26 cellular contexts compared by ENCODE assay signal in genomic region chr10:60797200-60797599, GRCh38. TPM values are rescaled to one million over a fixed set of nuclear protein-coding genes. Genes with fewer than 3 reads are reported as not detected.
DNase-seq lines count a peak whose midpoint lies in the region; FAIRE-seq and TF ChIP-seq lines count a peak whose summit lies in the region.
"Had no signal": no experiment of that assay in that cellular context is flagged by ENCODE, and none has a peak within 500 bp of the region (broad histone marks: within the 10 kb centered on the region; RNA-seq: fewer than 3 reads in every experiment).

No MANE protein-coding gene starts in this region.

- H3K4me3 ChIP-seq in fibroblast of villous mesenchyme (ENCODE audit: low read depth, low read length): no peak overlapping the region
- H3K4me3 ChIP-seq: BLaER1, Peyer's patch, SK-N-MC had no signal

- no peak for TF ChIP-seq CTCF in fibroblast of villous mesenchyme (IDR thresholded peaks at IDR 0.05; ENCODE audit: insufficient read depth, low read depth, low read length)

- no peak for TF ChIP-seq POLR2A in H54 (IDR thresholded peaks at IDR 0.05; ENCODE audit: low read depth, low read length)
- no peak for TF ChIP-seq POLR2A in GM12891 (IDR thresholded peaks at IDR 0.05; ENCODE audit: low read depth, low read length)

- FAIRE-seq in H54 (lab: Jason Lieb, UNC) (peak; percentile 64), GM12891 (lab: Jason Lieb, UNC) (no peak)
- FAIRE-seq: A204.1 had no signal

- DNase-seq in G401 (ENCODE audit: low spot score): peak; percentile 34
- DNase-seq in H54 (ENCODE audit: insufficient read length, low spot score): no peak
- peak; percentile 86 for DNase-seq in amniotic epithelial cell (ENCODE audit: low read depth)
- DNase-seq in fibroblast of villous mesenchyme (ENCODE audit: low read depth): peak; percentile 41
- no peak for DNase-seq in NK-92 (lab: John Stamatoyannopoulos, UW; ENCODE audit: unreplicated experiment)
- DNase-seq in MV-4-11 (lab: John Stamatoyannopoulos, UW): no peak
- DNase-seq in GM12891 (ENCODE audit: insufficient read length, low spot score): no peak
- DNase-seq: CD4-positive, CD25-positive, alpha-beta regulatory T cell; COR-L47; DMS53; EL; GF-D8; H7; KBM-7; MM.1S; NCI-H1048; NCI-H1417; NCI-H1694; NCI-H2029 treated with DMSO at 0.1 percent for 48 hours; NCI-H446 treated with DMSO at 0.1 percent for 48 hours; NCI-H526 treated with DMSO at 0.1 percent for 48 hours; Peyer's patch; SHP77 treated with DMSO at 0.1 percent for 48 hours had no signal

- in situ Hi-C loops in G401 (cut with HindIII; ENCODE audit: low sequenced_read_pairs): loop anchor here (25.0 kb wide), 1 partner anchor 360 kb away; no protein-coding TSS in a partner anchor

TF ChIP-seq in GM12891, 5 proteins besides CTCF, POLR2A, EP300 and RAD21:
- TF ChIP-seq POU2F2 (IDR thresholded peaks at IDR 0.05; ENCODE audit: low read depth, low read length): no peak
- no peak for TF ChIP-seq TAF1 (IDR thresholded peaks at IDR 0.05; ENCODE audit: low read depth, low read length)
- no peak for TF ChIP-seq PAX5 (IDR thresholded peaks at IDR 0.05; ENCODE audit: insufficient read depth, low read length, severe bottlenecking)
- TF ChIP-seq SPI1 (IDR thresholded peaks at IDR 0.05; ENCODE audit: low read depth, low read length): no peak
- TF ChIP-seq POLR2AphosphoS5 (IDR thresholded peaks at IDR 0.05; ENCODE audit: low read depth, low read length): no peak

RNA-seq across cellular contexts. Expression of gene CDK1, which starts 18.9 kb away (rescaled TPM):
- total RNA-seq in G401 (2014; rRNA removed; shearing (Covaris generic)): 337 and 365 TPM in 2 replicates
- 20.0 and 49.2 TPM in 2 replicates for total RNA-seq in fibroblast of villous mesenchyme
- 54.0 TPM for polyA plus RNA-seq in GM12891 (2012; ENCODE audit: low read depth, missing spikeins)

Comparison
In these comparisons a context has a peak if more than half of its experiments do, and no peak if none do; other contexts are left out.
1. DNase-seq: peak in G401 (single experiment), amniotic epithelial cell (single experiment) and fibroblast of villous mesenchyme (single experiment); none in H54 (single experiment), NK-92 (single experiment), MV-4-11 (single experiment) and GM12891 (single experiment).